8 cellular contexts compared by ENCODE assay signal in genomic region chr9:97921959-97922905, GRCh38. TPM values are rescaled to one million over a fixed set of nuclear protein-coding genes. Genes with fewer than 3 reads are reported as not detected.
DNase-seq lines count a peak whose midpoint lies in the region; ATAC-seq, FAIRE-seq and TF ChIP-seq lines count a peak whose summit lies in the region.

Gene TRMO, minus strand, starts transcription at chr9:97922500. Its CDS starts 7 bp downstream, at chr9:97922493.

- H3K27ac ChIP-seq in RWPE2 (ENCODE audit: poor library complexity, severe bottlenecking): peak within 1 kb of the TSS; percentile 78

- TF ChIP-seq POLR2A in H54 (IDR thresholded peaks at IDR 0.05; ENCODE audit: low read depth, low read length): peak; percentile 91

- peak; percentile 100 for FAIRE-seq in H54 (lab: Jason Lieb, UNC)

- DNase-seq in H54 (ENCODE audit: insufficient read length, low spot score): peak; percentile 99
- DNase-seq in LoVo (ENCODE audit: low spot score): peak; percentile 97
- peak; percentile 95 for DNase-seq in RWPE2 (ENCODE audit: low spot score)
- peak; percentile 98 for DNase-seq in activated T-helper 9 cell treated with anti-CD3 and anti-CD28 coated beads, Interleukin-2, amount 50 U/mL, for 16 hours (ENCODE audit: low read depth)
- DNase-seq in fibroblast of the aortic adventitia (ENCODE audit: low read depth): peak; percentile 100

- peak within 1 kb of the TSS; percentile 73 for H3K9ac ChIP-seq in ES-I3 (ENCODE audit: low read depth, low read length)

- H3K36me3 Mint-ChIP-seq in nephron (ENCODE audit: low read depth): peaks cover 4% of the 10 kb centered on the region
- H3K36me3 Mint-ChIP-seq in stimulated activated naive CD8-positive, alpha-beta T cell treated with anti-CD3 and anti-CD28 coated beads, Interleukin-15, Interleukin-2, amounts not matched to agents 100 ng/mL and 50 ng/mL, for 24 hours (ENCODE audit: low read depth): peaks cover 13% of the 10 kb centered on the region

- peak; percentile 83 for ATAC-seq in RWPE2 (ENCODE audit: low read depth)

- no peaks in the 10 kb centered on the region for H3K9me3 Mint-ChIP-seq in nephron
- H3K9me3 Mint-ChIP-seq in stimulated activated naive CD8-positive, alpha-beta T cell treated with anti-CD3 and anti-CD28 coated beads, Interleukin-15, Interleukin-2, amounts not matched to agents 100 ng/mL and 50 ng/mL, for 24 hours: no peaks in the 10 kb centered on the region

- peaks cover 3% of the 10 kb centered on the region for H3K27me3 ChIP-seq in RWPE2 (ENCODE audit: insufficient read depth, poor library complexity, severe bottlenecking)

- peak within 1 kb of the TSS; percentile 93 to 96 (median 95) for H3K27ac Mint-ChIP-seq in nephron
- peak within 1 kb of the TSS; percentile 99 for H3K27ac Mint-ChIP-seq in stimulated activated naive CD8-positive, alpha-beta T cell treated with anti-CD3 and anti-CD28 coated beads, Interleukin-15, Interleukin-2, amounts not matched to agents 100 ng/mL and 50 ng/mL, for 24 hours

- H3K27me3 Mint-ChIP-seq in nephron (ENCODE audit: low read depth): peaks cover 28% of the 10 kb centered on the region
- H3K27me3 Mint-ChIP-seq in stimulated activated naive CD8-positive, alpha-beta T cell treated with anti-CD3 and anti-CD28 coated beads, Interleukin-15, Interleukin-2, amounts not matched to agents 100 ng/mL and 50 ng/mL, for 24 hours: peaks cover 5% of the 10 kb centered on the region

- H3K4me3 Mint-ChIP-seq in nephron: peak within 1 kb of the TSS; percentile 85 to 91 (median 91)
- peak within 1 kb of the TSS; percentile 90 for H3K4me3 Mint-ChIP-seq in stimulated activated naive CD8-positive, alpha-beta T cell treated with anti-CD3 and anti-CD28 coated beads, Interleukin-15, Interleukin-2, amounts not matched to agents 100 ng/mL and 50 ng/mL, for 24 hours

- TF ChIP-seq CTCF in RWPE2 (IDR thresholded peaks at IDR 0.05; ENCODE audit: poor library complexity, severe bottlenecking) (peak; percentile 78), fibroblast of the aortic adventitia (IDR thresholded peaks at IDR 0.05; ENCODE audit: insufficient read depth, low read length) (peak; percentile 58), nephron (IDR thresholded peaks at IDR 0.05; ENCODE audit: unreplicated experiment in 3 of 3) (peak; percentile 51 to 73 (median 53))

- H3K4me1 ChIP-seq in ES-I3 (ENCODE audit: insufficient read depth, low read length) (no peaks in the 10 kb centered on the region), RWPE2 (ENCODE audit: insufficient read depth, poor library complexity, severe bottlenecking) (peaks cover 4% of the 10 kb centered on the region)

- H3K9me3 ChIP-seq in ES-I3 (ENCODE audit: control insufficient read depth, insufficient read depth, low read length): no peaks in the 10 kb centered on the region
- no peaks in the 10 kb centered on the region for H3K9me3 ChIP-seq in RWPE2 (ENCODE audit: severe bottlenecking)

- H3K36me3 ChIP-seq in ES-I3 (ENCODE audit: insufficient read depth, low read length): no peaks in the 10 kb centered on the region
- no peaks in the 10 kb centered on the region for H3K36me3 ChIP-seq in RWPE2 (ENCODE audit: low read depth)

- H3K4me1 Mint-ChIP-seq in nephron: peaks cover 6% of the 10 kb centered on the region
- peaks cover 55% of the 10 kb centered on the region for H3K4me1 Mint-ChIP-seq in stimulated activated naive CD8-positive, alpha-beta T cell treated with anti-CD3 and anti-CD28 coated beads, Interleukin-15, Interleukin-2, amounts not matched to agents 100 ng/mL and 50 ng/mL, for 24 hours (ENCODE audit: low read depth)

- H3K4me3 ChIP-seq in RWPE2 (ENCODE audit: severe bottlenecking): peak within 1 kb of the TSS; percentile 75
- peak within 1 kb of the TSS; percentile 71 for H3K4me3 ChIP-seq in fibroblast of the aortic adventitia (ENCODE audit: low read depth, low read length)

RNA-seq across cellular contexts. Expression of gene TRMO, which starts in this region (rescaled TPM):
- 15.1 and 15.7 TPM in 2 replicates for total RNA-seq in fibroblast of the aortic adventitia (ENCODE audit: low replicate concordance)

Comparison
In these comparisons a context has a peak if more than half of its experiments do, and no peak if none do; other contexts are left out.
1. Peak in every context shown above with its lines: DNase-seq, ATAC-seq, H3K4me3 ChIP-seq and H3K27ac ChIP-seq.